ENCODE assay signal across 17 cellular contexts in genomic region chr5:127170918-127171600, GRCh38.
A peak's percentile ranks its signal among the peaks of the same experiment; 100 is the strongest.
DNase-seq lines count a peak whose midpoint lies in the region; ATAC-seq, FAIRE-seq and TF ChIP-seq lines count a peak whose summit lies in the region.
"Had no signal": no experiment of that assay in that cellular context is flagged by ENCODE, and none has a peak within 500 bp of the region (broad histone marks: within the 10 kb centered on the region; RNA-seq: fewer than 3 reads in every experiment).

No MANE protein-coding gene starts in this region.

- H3K9ac ChIP-seq in skeletal muscle satellite cell (ENCODE audit: low read depth, low read length), result no peak overlapping the region

- H3K4me3 Mint-ChIP-seq in activated CD8-positive, alpha-beta T cell treated with anti-CD3 and anti-CD28 coated beads for 36 hours, result no peak overlapping the region
- H3K4me3 Mint-ChIP-seq in activated CD8-positive, alpha-beta T cell treated with anti-CD3 and anti-CD28 coated beads, Interleukin-2, amount 10 ng/mL, durations not matched to agents 7 days and 5 days, result no peak overlapping the region
- H3K4me3 Mint-ChIP-seq: CD4-positive, alpha-beta T cell had no signal

- H3K27me3 ChIP-seq in skeletal muscle satellite cell (ENCODE audit: control insufficient read depth, insufficient read depth, low read length), result no peaks in the 10 kb centered on the region

- no peaks in the 10 kb centered on the region for H3K4me1 ChIP-seq in skeletal muscle satellite cell (ENCODE audit: control insufficient read depth, insufficient read depth, low read length)
- H3K4me1 ChIP-seq: A549, Caco-2, HAP-1 had no signal

- no peaks in the 10 kb centered on the region for H3K36me3 Mint-ChIP-seq in activated CD8-positive, alpha-beta T cell treated with anti-CD3 and anti-CD28 coated beads for 36 hours (ENCODE audit: low read depth)
- H3K36me3 Mint-ChIP-seq in activated CD8-positive, alpha-beta T cell treated with anti-CD3 and anti-CD28 coated beads, Interleukin-2, amount 10 ng/mL, durations not matched to agents 7 days and 5 days (ENCODE audit: low read depth), result no peaks in the 10 kb centered on the region

- CTCF ChIA-PET in activated CD8-positive, alpha-beta T cell treated with anti-CD3 and anti-CD28 coated beads for 36 hours (lab: Charles Lee), result no interaction called here
- CTCF ChIA-PET in activated CD8-positive, alpha-beta T cell treated with anti-CD3 and anti-CD28 coated beads, Interleukin-2, amount 10 ng/mL, durations not matched to agents 7 days and 5 days (lab: Charles Lee), result no interaction called here

- peak; percentile 17 for DNase-seq in activated CD8-positive, alpha-beta T cell treated with anti-CD3 and anti-CD28 coated beads for 36 hours
- no peak for DNase-seq in activated CD8-positive, alpha-beta T cell treated with anti-CD3 and anti-CD28 coated beads, Interleukin-2, amount 10 ng/mL, durations not matched to agents 7 days and 5 days
- DNase-seq in RCC 7860 (ENCODE audit: low spot score) (peak; percentile 53), urothelium cell line (ENCODE audit: low spot score) (no peak), KG1 (lab: John Stamatoyannopoulos, UW) (no peak), superior temporal gyrus (ENCODE audit: extremely low spot score) (no peak)
- DNase-seq: AML-193; Caco-2; CD4-positive, alpha-beta T cell; GDM1 had no signal

- H3K27ac Mint-ChIP-seq in activated CD8-positive, alpha-beta T cell treated with anti-CD3 and anti-CD28 coated beads for 36 hours, result no peak overlapping the region
- no peak overlapping the region for H3K27ac Mint-ChIP-seq in activated CD8-positive, alpha-beta T cell treated with anti-CD3 and anti-CD28 coated beads, Interleukin-2, amount 10 ng/mL, durations not matched to agents 7 days and 5 days
- H3K27ac Mint-ChIP-seq: CD4-positive, alpha-beta T cell had no signal

- H3K4me1 Mint-ChIP-seq in activated CD8-positive, alpha-beta T cell treated with anti-CD3 and anti-CD28 coated beads for 36 hours (ENCODE audit: low read depth), result no peaks in the 10 kb centered on the region
- no peaks in the 10 kb centered on the region for H3K4me1 Mint-ChIP-seq in activated CD8-positive, alpha-beta T cell treated with anti-CD3 and anti-CD28 coated beads, Interleukin-2, amount 10 ng/mL, durations not matched to agents 7 days and 5 days (ENCODE audit: low read depth)

- no peak for ATAC-seq in activated CD8-positive, alpha-beta T cell treated with anti-CD3 and anti-CD28 coated beads for 36 hours
- ATAC-seq in activated CD8-positive, alpha-beta T cell treated with anti-CD3 and anti-CD28 coated beads, Interleukin-2, amount 10 ng/mL, durations not matched to agents 7 days and 5 days, result no peak
- no peak for ATAC-seq in GM18870 (IDR thresholded peaks at IDR 0.05; ENCODE audit: unreplicated experiment)
- ATAC-seq: A549 had no signal

- TF ChIP-seq CTCF in activated CD8-positive, alpha-beta T cell treated with anti-CD3 and anti-CD28 coated beads for 36 hours (IDR thresholded peaks at IDR 0.05), result no peak

- peaks cover 2% of the 10 kb centered on the region for H3K9me3 Mint-ChIP-seq in activated CD8-positive, alpha-beta T cell treated with anti-CD3 and anti-CD28 coated beads for 36 hours
- H3K9me3 Mint-ChIP-seq in activated CD8-positive, alpha-beta T cell treated with anti-CD3 and anti-CD28 coated beads, Interleukin-2, amount 10 ng/mL, durations not matched to agents 7 days and 5 days (ENCODE audit: insufficient read depth), result no peaks in the 10 kb centered on the region

- no peak overlapping the region for H3K4me3 ChIP-seq in skeletal muscle satellite cell (ENCODE audit: low read length)
- H3K4me3 ChIP-seq: A549, HAP-1 had no signal

- no peaks in the 10 kb centered on the region for H3K9me3 ChIP-seq in skeletal muscle satellite cell (replicated peaks; ENCODE audit: low read length)
- H3K9me3 ChIP-seq: A549, HAP-1 had no signal

- POLR2A ChIA-PET in activated CD8-positive, alpha-beta T cell treated with anti-CD3 and anti-CD28 coated beads for 36 hours (lab: Charles Lee), result no interaction called here
- POLR2A ChIA-PET in activated CD8-positive, alpha-beta T cell treated with anti-CD3 and anti-CD28 coated beads, Interleukin-2, amount 10 ng/mL, durations not matched to agents 7 days and 5 days (lab: Charles Lee), result no interaction called here

- intact Hi-C loops in activated CD8-positive, alpha-beta T cell treated with anti-CD3 and anti-CD28 coated beads for 36 hours (cut with micrococcal nuclease), result no loop called here

- no peak for FAIRE-seq in RCC 7860 (lab: Jason Lieb, UNC)
- peak; percentile 93 for FAIRE-seq in urothelium cell line (lab: Jason Lieb, UNC)
- FAIRE-seq: A549, D721Med, GM12892, GM18507 had no signal

- no peaks in the 10 kb centered on the region for H3K36me3 ChIP-seq in skeletal muscle satellite cell (ENCODE audit: insufficient read depth, low read length)
- H3K36me3 ChIP-seq: HAP-1 had no signal

- H3K27me3 Mint-ChIP-seq in activated CD8-positive, alpha-beta T cell treated with anti-CD3 and anti-CD28 coated beads for 36 hours, result peaks cover 3% of the 10 kb centered on the region
- peaks cover 17% of the 10 kb centered on the region for H3K27me3 Mint-ChIP-seq in activated CD8-positive, alpha-beta T cell treated with anti-CD3 and anti-CD28 coated beads, Interleukin-2, amount 10 ng/mL, durations not matched to agents 7 days and 5 days (ENCODE audit: low read depth)

- H3K4me2 ChIP-seq in skeletal muscle satellite cell (ENCODE audit: low read length), result peak overlapping the region; percentile 19
- H3K4me2 ChIP-seq: A549 had no signal

Comparison
In these comparisons a context has a peak if more than half of its experiments do, and no peak if none do; other contexts are left out.
1. DNase-seq: peak in activated CD8-positive, alpha-beta T cell treated with anti-CD3 and anti-CD28 coated beads for 36 hours (single experiment) and RCC 7860 (single experiment); none in activated CD8-positive, alpha-beta T cell treated with anti-CD3 and anti-CD28 coated beads, Interleukin-2, amount 10 ng/mL, durations not matched to agents 7 days and 5 days (single experiment), urothelium cell line (single experiment), KG1 (single experiment) and superior temporal gyrus (single experiment).